Comparison of ENCODE assay signal across 1 cellular context in the genomic region with DNA sequence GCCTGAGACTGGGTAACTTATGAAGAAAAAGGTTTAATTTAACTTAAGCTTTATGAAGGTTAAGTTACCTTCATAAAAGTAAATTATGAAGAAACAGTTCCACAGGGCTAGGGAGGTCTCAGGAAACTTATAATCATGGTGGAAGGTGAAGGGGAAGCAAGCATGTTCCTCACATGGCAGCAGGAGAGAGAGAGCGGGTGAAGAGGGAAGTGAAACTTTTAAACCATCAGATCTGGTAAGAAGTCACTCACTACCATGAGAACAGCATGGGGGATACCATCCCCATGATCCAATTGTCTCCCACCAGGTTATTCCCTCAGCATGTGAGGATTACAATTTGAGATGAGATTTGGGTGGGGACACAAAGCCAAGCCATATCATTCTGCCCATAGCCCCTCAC.
TF ChIP-seq lines count a peak whose summit lies in the region.

No MANE protein-coding gene starts in this region.

TF ChIP-seq in GM12878, 131 proteins besides CTCF, POLR2A, EP300 and RAD21 (continued from another document):
- TF ChIP-seq, protein P1, sequence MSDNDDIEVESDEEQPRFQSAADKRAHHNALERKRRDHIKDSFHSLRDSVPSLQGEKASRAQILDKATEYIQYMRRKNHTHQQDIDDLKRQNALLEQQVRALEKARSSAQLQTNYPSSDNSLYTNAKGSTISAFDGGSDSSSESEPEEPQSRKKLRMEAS (IDR thresholded peaks at IDR 0.05; ENCODE audit: low read depth, low read length): no peak
- TF ChIP-seq IRF4 (IDR thresholded peaks at IDR 0.05; ENCODE audit: low read depth, low read length) (0 out of 2 replicates have a peak, but pooled peaks have one; percentile 13), SPI1 (IDR thresholded peaks at IDR 0.05; ENCODE audit: borderline replicate concordance, insufficient read depth, low read depth, low read length) (peak; percentile 76), CBX5 (IDR thresholded peaks at IDR 0.05; ENCODE audit: low read depth) (0 out of 2 replicates have a peak, but pooled peaks have one; percentile 21)
- TF ChIP-seq, protein P2, sequence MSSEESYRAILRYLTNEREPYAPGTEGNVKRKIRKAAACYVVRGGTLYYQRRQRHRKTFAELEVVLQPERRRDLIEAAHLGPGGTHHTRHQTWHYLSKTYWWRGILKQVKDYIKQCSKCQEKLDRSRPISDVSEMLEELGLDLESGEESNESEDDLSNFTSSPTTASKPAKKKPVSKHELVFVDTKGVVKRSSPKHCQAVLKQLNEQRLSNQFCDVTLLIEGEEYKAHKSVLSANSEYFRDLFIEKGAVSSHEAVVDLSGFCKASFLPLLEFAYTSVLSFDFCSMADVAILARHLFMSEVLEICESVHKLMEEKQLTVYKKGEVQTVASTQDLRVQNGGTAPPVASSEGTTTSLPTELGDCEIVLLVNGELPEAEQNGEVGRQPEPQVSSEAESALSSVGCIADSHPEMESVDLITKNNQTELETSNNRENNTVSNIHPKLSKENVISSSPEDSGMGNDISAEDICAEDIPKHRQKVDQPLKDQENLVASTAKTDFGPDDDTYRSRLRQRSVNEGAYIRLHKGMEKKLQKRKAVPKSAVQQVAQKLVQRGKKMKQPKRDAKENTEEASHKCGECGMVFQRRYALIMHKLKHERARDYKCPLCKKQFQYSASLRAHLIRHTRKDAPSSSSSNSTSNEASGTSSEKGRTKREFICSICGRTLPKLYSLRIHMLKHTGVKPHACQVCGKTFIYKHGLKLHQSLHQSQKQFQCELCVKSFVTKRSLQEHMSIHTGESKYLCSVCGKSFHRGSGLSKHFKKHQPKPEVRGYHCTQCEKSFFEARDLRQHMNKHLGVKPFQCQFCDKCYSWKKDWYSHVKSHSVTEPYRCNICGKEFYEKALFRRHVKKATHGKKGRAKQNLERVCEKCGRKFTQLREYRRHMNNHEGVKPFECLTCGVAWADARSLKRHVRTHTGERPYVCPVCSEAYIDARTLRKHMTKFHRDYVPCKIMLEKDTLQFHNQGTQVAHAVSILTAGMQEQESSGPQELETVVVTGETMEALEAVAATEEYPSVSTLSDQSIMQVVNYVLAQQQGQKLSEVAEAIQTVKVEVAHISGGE (CRISPR knock-in tag; IDR thresholded peaks at IDR 0.05): no peak
